ENCODE assay signal across 8 cellular contexts in genomic region chr1:8202182-8202905, GRCh38.
A peak's percentile ranks its signal among the peaks of the same experiment; 100 is the strongest.
DNase-seq lines count a peak whose midpoint lies in the region; ATAC-seq, FAIRE-seq and TF ChIP-seq lines count a peak whose summit lies in the region.

No MANE protein-coding gene starts in this region.

- TF ChIP-seq CTCF in HepG2 (CRISPR knock-in tag; IDR thresholded peaks at IDR 0.05) (peak; percentile 36; the same call in 1 of the 2 replicates), testis (IDR thresholded peaks at IDR 0.05) (no peak)

- peak overlapping the region; percentile 72 for H3K27ac ChIP-seq in HepG2 (ENCODE audit: extremely low read length, insufficient read depth, low read length)
- peak overlapping the region; percentile 60 to 81 for H3K27ac ChIP-seq in testis

- H3K4me3 ChIP-seq in HepG2 (replicated peaks in 1 of 3; ENCODE audit: insufficient read depth in 1 of 3, low read depth in 2 of 3, low read length in 3 of 3) (peak overlapping the region in 2 of 3 experiments; percentile 3 to 45; a peak in 2 of 6 replicates), testis (no peak overlapping the region)

- TSS peak; percentile 87 for BruUV-seq in HepG2 (replicated peaks; lab: Mats Ljungman, UMichigan)

- no peaks in the 10 kb centered on the region for H3K9me3 ChIP-seq in HepG2 (ENCODE audit: low read length)
- H3K9me3 ChIP-seq in testis, result no peaks in the 10 kb centered on the region

- intact Hi-C loops in HepG2 (cut with micrococcal nuclease; ENCODE audit: unreplicated experiment) (no loop called here), testis (cut with DNase I; ENCODE audit: low total_unique reads) (no loop called here)

- TF ChIP-seq EP300 in HepG2 (IDR thresholded peaks at IDR 0.05; ENCODE audit: low read depth in 2 of 2, low read length in 2 of 2) (peak in 1 of 2 experiments; percentile 59; a peak in 1 of 4 replicates), HepG2 (CRISPR knock-in tag; IDR thresholded peaks at IDR 0.05; ENCODE audit: borderline replicate concordance) (no peak)

- peak overlapping the region; percentile 63 for H3K4me2 ChIP-seq in HepG2 (ENCODE audit: low read depth, low read length)

- 59% methylated on average over 19 of the region's 19 CpGs for WGBS in HepG2 (ENCODE audit: low lambda C conversion rate)
- WGBS in testis, 2 donors, result 32 to 48% methylated on average over 19 of the region's 19 CpGs

- H3K4me1 ChIP-seq in HepG2 (ENCODE audit: insufficient read depth, low read length) (peaks cover 88% of the 10 kb centered on the region), testis (peaks cover 15% of the 10 kb centered on the region)

- H3K27me3 ChIP-seq in HepG2 (ENCODE audit: control insufficient read depth in 1 of 2, insufficient read depth in 2 of 2, low read length in 2 of 2) (no peaks in the 10 kb centered on the region), testis (no peaks in the 10 kb centered on the region)

- TF ChIP-seq POLR2A in HepG2 (IDR thresholded peaks at IDR 0.05; ENCODE audit: insufficient read depth in 1 of 2, low read depth in 2 of 2, low read length in 2 of 2), result no peak; a peak in 1 of 4 replicates
- TF ChIP-seq POLR2A in testis (IDR thresholded peaks at IDR 0.05), result no peak

- H3K36me3 ChIP-seq in HepG2 (replicated peaks in 1 of 2; ENCODE audit: control insufficient read depth in 1 of 2, insufficient read depth in 2 of 2, low read length in 2 of 2) (no peaks in the 10 kb centered on the region), testis (ENCODE audit: low read depth, missing control alignments) (no peaks in the 10 kb centered on the region)

- peak; percentile 74 for DNase-seq in HTR-8/SVneo (ENCODE audit: insufficient read length, low spot score)
- DNase-seq in cerebellum (ENCODE audit: low spot score), result peak; percentile 89
- peak; percentile 78 for DNase-seq in HepG2 (ENCODE audit: low spot score)
- peak; percentile 54 for DNase-seq in testis
- no peak for DNase-seq in NOMO-1 (lab: John Stamatoyannopoulos, UW; ENCODE audit: unreplicated experiment in 2 of 2)
- no peak for DNase-seq in stimulated activated CD4-positive, alpha-beta T cell treated with anti-CD3 and anti-CD28 coated beads, Interleukin-4, amount 100 ng/mL, for 24 hours
- DNase-seq in D341Med (ENCODE audit: low spot score), result no peak
- no peak for DNase-seq in NCI-H2196 (lab: John Stamatoyannopoulos, UW; ENCODE audit: unreplicated experiment)

- in situ Hi-C loops in HepG2 (cut with HindIII; ENCODE audit: extremely low pct_ligation_motif_present, low pct_unique_long_range_greater_than_20kb), result no loop called here

- peak; percentile 40 for ATAC-seq in HepG2

- CTCF ChIA-PET in HepG2 (lab: Yijun Ruan, JAX; ENCODE audit: low intra/inter-chr PET ratio, low total read pairs), result no interaction called here

- no peaks in the 10 kb centered on the region for H4K20me1 ChIP-seq in HepG2 (ENCODE audit: insufficient read depth, low read length)

- H3K9ac ChIP-seq in HepG2 (ENCODE audit: insufficient read depth, low read depth, low read length), result peak overlapping the region; percentile 67

- peaks cover 5% of the 10 kb centered on the region for H3K79me2 ChIP-seq in HepG2 (ENCODE audit: insufficient read depth, low read length)

- POLR2A ChIA-PET in HepG2 (lab: Yijun Ruan, JAX), result interaction anchor here (1.1 to 5.9 kb wide), 5 partner anchors 9 to 183 kb away, joined by 4 to 48 read pairs (median 8); partner anchors contain the start of gene ERRFI1

- TF ChIP-seq RAD21 in HepG2 (CRISPR knock-in tag; IDR thresholded peaks at IDR 0.05), result no peak

- no peak overlapping the region for H2AFZ ChIP-seq in HepG2 (ENCODE audit: low read length)

- FAIRE-seq in HTR-8/SVneo (lab: Jason Lieb, UNC) (peak; percentile 9), HepG2 (lab: Jason Lieb, UNC) (peak; percentile 48)

TF ChIP-seq in HepG2, 621 proteins besides CTCF, POLR2A, EP300 and RAD21 (continues in another document):
- TF ChIP-seq RCOR2 (CRISPR knock-in tag; IDR thresholded peaks at IDR 0.05) (peak; percentile 59; the same call in 1 of the 2 replicates), KDM4B (CRISPR knock-in tag; IDR thresholded peaks at IDR 0.05) (no peak), ERF (CRISPR knock-in tag; IDR thresholded peaks at IDR 0.05) (no peak), FOXP4 (CRISPR knock-in tag; IDR thresholded peaks at IDR 0.05) (peak; percentile 68; the same call in 1 of the 2 replicates), ZNF275 (CRISPR knock-in tag; IDR thresholded peaks at IDR 0.05; ENCODE audit: borderline replicate concordance) (no peak), MYC (CRISPR knock-in tag; IDR thresholded peaks at IDR 0.05; ENCODE audit: borderline replicate concordance) (peak; percentile 65; the same call in 1 of the 2 replicates), TBX3 (IDR thresholded peaks at IDR 0.05; ENCODE audit: borderline replicate concordance) (no peak), TP53 (CRISPR knock-in tag; conservative IDR thresholded peaks at IDR 0.05) (no peak), ZBTB39 (CRISPR knock-in tag; IDR thresholded peaks at IDR 0.05) (no peak), ZNF292 (CRISPR knock-in tag; IDR thresholded peaks at IDR 0.05; ENCODE audit: borderline replicate concordance, low read depth) (peak; percentile 52; the same call in 1 of the 2 replicates), CEBPB (IDR thresholded peaks at IDR 0.05; ENCODE audit: borderline replicate concordance, low read depth, low read length) (no peak), ZUFSP (CRISPR knock-in tag; IDR thresholded peaks at IDR 0.05; ENCODE audit: borderline replicate concordance) (no peak), TEAD2 (CRISPR knock-in tag; IDR thresholded peaks at IDR 0.05) (no peak), ZMYM4 (CRISPR knock-in tag; IDR thresholded peaks at IDR 0.05) (peak; percentile 26; the same call in 1 of the 2 replicates), PPARG (CRISPR knock-in tag; conservative IDR thresholded peaks at IDR 0.05) (peak; percentile 95), NFE2 (CRISPR knock-in tag; IDR thresholded peaks at IDR 0.05) (no peak), SATB2 (CRISPR knock-in tag; IDR thresholded peaks at IDR 0.05) (no peak), YY1 (IDR thresholded peaks at IDR 0.05; ENCODE audit: insufficient read depth, insufficient replicate concordance, low read depth, low read length) (peak; percentile 22)

Comparison
In these comparisons a context has a peak if more than half of its experiments do, and no peak if none do; other contexts are left out.
1. DNase-seq: peak in HTR-8/SVneo (single experiment), cerebellum (single experiment), HepG2 (single experiment) and testis (single experiment); none in NOMO-1 (0 of 2), stimulated activated CD4-positive, alpha-beta T cell treated with anti-CD3 and anti-CD28 coated beads, Interleukin-4, amount 100 ng/mL, for 24 hours (single experiment), D341Med (single experiment) and NCI-H2196 (single experiment).
2. H3K4me3 ChIP-seq: peak in HepG2 (2 of 3); none in testis (0 of 2).